Comparison of ENCODE assay signal across 9 cellular contexts in genomic region chr15:79872358-79873017, GRCh38. TPM values are rescaled to one million over a fixed set of nuclear protein-coding genes. Genes with fewer than 3 reads are reported as not detected.
DNase-seq lines count a peak whose midpoint lies in the region; ATAC-seq and TF ChIP-seq lines count a peak whose summit lies in the region.
"Had no signal": no experiment of that assay in that cellular context is flagged by ENCODE, and none has a peak within 500 bp of the region (broad histone marks: within the 10 kb centered on the region; RNA-seq: fewer than 3 reads in every experiment).

No MANE protein-coding gene starts in this region.

- no peak overlapping the region for H3K4me3 ChIP-seq in HUES48 (ENCODE audit: low read depth, low read length)

- peaks cover 28% of the 10 kb centered on the region; the same call in 1 of the 2 replicates for H3K36me3 ChIP-seq in HUES48 (ENCODE audit: control insufficient read depth, insufficient read depth, low read length)

- no peaks in the 10 kb centered on the region for H3K27me3 Mint-ChIP-seq in CD14-positive monocyte (ENCODE audit: low read depth in 3 of 3)

- peaks cover 75 to 84% of the 10 kb centered on the region in 2 donors for H3K36me3 Mint-ChIP-seq in CD14-positive monocyte

- peak overlapping the region; percentile 61 to 92 (median 85) for H3K27ac Mint-ChIP-seq in CD14-positive monocyte

- no peaks in the 10 kb centered on the region for H3K27me3 ChIP-seq in HUES48 (ENCODE audit: control insufficient read depth, insufficient read depth, low read length)

- peaks cover 14% of the 10 kb centered on the region for H3K4me1 Mint-ChIP-seq in CD14-positive monocyte

- DNase-seq in CD14-positive monocyte (ENCODE audit: low spot score) (peak; percentile 84), kidney tubule cell (ENCODE audit: low spot score) (peak; percentile 90), dermis blood vessel endothelial cell (no peak)
- DNase-seq in activated CD4-positive, alpha-beta T cell treated with anti-CD3 and anti-CD28 coated beads, Interleukin-2, amount 50 U/mL, for 48 hours: peak; percentile 4 to 30
- DNase-seq: NCI-H345 had no signal

- no peak overlapping the region for H3K4me3 Mint-ChIP-seq in CD14-positive monocyte

- peaks cover 19 to 39% (median 30%) of the 10 kb centered on the region in 7 donors for H3K9me3 Mint-ChIP-seq in CD14-positive monocyte

- peak overlapping the region; percentile 21 for H3K27ac ChIP-seq in HUES48 (ENCODE audit: low read depth, low read length)

- no peak for TF ChIP-seq CTCF in CD14-positive monocyte (IDR thresholded peaks at IDR 0.05)

- H3K9ac ChIP-seq in HUES48 (ENCODE audit: low read depth, low read length): no peak overlapping the region

- H3K9me3 ChIP-seq in HUES48 (ENCODE audit: control insufficient read depth, insufficient read depth, low read length): peaks cover 16% of the 10 kb centered on the region

- intact Hi-C loops in CD14-positive monocyte (cut with micrococcal nuclease): loop anchor here in 1 of 2 donors (10.0 kb wide), 1 partner anchor 52 kb away; no protein-coding TSS in a partner anchor

- no peaks in the 10 kb centered on the region for H3K4me1 ChIP-seq in HUES48 (ENCODE audit: control insufficient read depth, insufficient read depth, low read length)

- ATAC-seq in GM21515 (IDR thresholded peaks at IDR 0.05; ENCODE audit: unreplicated experiment): no peak
- ATAC-seq in HG03520 (IDR thresholded peaks at IDR 0.05; ENCODE audit: unreplicated experiment): no peak
- no peak for ATAC-seq in HG02678 (IDR thresholded peaks at IDR 0.05; ENCODE audit: unreplicated experiment)

RNA-seq across cellular contexts. Expression of gene MTHFS, which starts 24.3 kb away (rescaled TPM):
- 100 to 1,000 TPM in 1 of 2 donors, 10 to 100 TPM in 1; 76.4 to 129 TPM for polyA plus RNA-seq in CD14-positive monocyte
- 8.7 and 13.1 TPM in 2 replicates for total RNA-seq in dermis blood vessel endothelial cell
